Comparison of ENCODE assay signal across 8 cellular contexts in genomic region chr6:33192671-33193602, GRCh38. TPM values are rescaled to one million over a fixed set of nuclear protein-coding genes. Genes with fewer than 3 reads are reported as not detected.
DNase-seq lines count a peak whose midpoint lies in the region; ATAC-seq, FAIRE-seq and TF ChIP-seq lines count a peak whose summit lies in the region.

No MANE protein-coding gene starts in this region.

- peaks cover 24% of the 10 kb centered on the region for H3K36me3 Mint-ChIP-seq in activated CD8-positive, alpha-beta memory T cell treated with anti-CD3 and anti-CD28 coated beads, Interleukin-2, amount 10 ng/mL, durations not matched to agents 7 days and 5 days

- H3K27me3 Mint-ChIP-seq in activated CD8-positive, alpha-beta memory T cell treated with anti-CD3 and anti-CD28 coated beads, Interleukin-2, amount 10 ng/mL, durations not matched to agents 7 days and 5 days = peaks cover 40% of the 10 kb centered on the region

- peak overlapping the region; percentile 27 for H3K4me3 ChIP-seq in bronchial epithelial cell (ENCODE audit: low read depth, low read length)

- CTCF ChIA-PET in activated CD8-positive, alpha-beta memory T cell treated with anti-CD3 and anti-CD28 coated beads, Interleukin-2, amount 10 ng/mL, durations not matched to agents 7 days and 5 days (lab: Charles Lee) = interaction anchor here (1.1 kb wide), 1 partner anchor 69 kb away, joined by 5 read pairs; no protein-coding TSS in a partner anchor

- H3K27ac Mint-ChIP-seq in activated CD8-positive, alpha-beta memory T cell treated with anti-CD3 and anti-CD28 coated beads, Interleukin-2, amount 10 ng/mL, durations not matched to agents 7 days and 5 days = no peak overlapping the region

- H3K9me3 Mint-ChIP-seq in activated CD8-positive, alpha-beta memory T cell treated with anti-CD3 and anti-CD28 coated beads, Interleukin-2, amount 10 ng/mL, durations not matched to agents 7 days and 5 days (ENCODE audit: low read depth) = no peaks in the 10 kb centered on the region

- H3K4me3 Mint-ChIP-seq in activated CD8-positive, alpha-beta memory T cell treated with anti-CD3 and anti-CD28 coated beads, Interleukin-2, amount 10 ng/mL, durations not matched to agents 7 days and 5 days = no peak overlapping the region

- H3K36me3 ChIP-seq in bronchial epithelial cell (ENCODE audit: control insufficient read depth, insufficient read depth, low read length) = peaks cover 16% of the 10 kb centered on the region

- peaks cover 17% of the 10 kb centered on the region for H3K27me3 ChIP-seq in bronchial epithelial cell (ENCODE audit: control insufficient read depth, insufficient read depth, low read length)
- no peaks in the 10 kb centered on the region for H3K27me3 ChIP-seq in layer of hippocampus (ENCODE audit: control insufficient read depth, insufficient read depth, low read length)

- TF ChIP-seq CTCF in bronchial epithelial cell (IDR thresholded peaks at IDR 0.05; ENCODE audit: insufficient read depth, low read length, severe bottlenecking) = no peak

- peak overlapping the region; percentile 96 for H3K27ac ChIP-seq in layer of hippocampus (ENCODE audit: low read depth, low read length)

- ATAC-seq in activated CD8-positive, alpha-beta memory T cell treated with anti-CD3 and anti-CD28 coated beads, Interleukin-2, amount 10 ng/mL, durations not matched to agents 7 days and 5 days = no peak
- ATAC-seq in HG03354 (IDR thresholded peaks at IDR 0.05; ENCODE audit: poor library complexity, severe bottlenecking, unreplicated experiment) = no peak
- ATAC-seq in GM21717 (IDR thresholded peaks at IDR 0.05; ENCODE audit: unreplicated experiment) = no peak

- peak; percentile 47 for DNase-seq in activated CD8-positive, alpha-beta memory T cell treated with anti-CD3 and anti-CD28 coated beads, Interleukin-2, amount 50 U/mL, for 4 hours
- no peak for DNase-seq in activated CD8-positive, alpha-beta memory T cell treated with anti-CD3 and anti-CD28 coated beads, Interleukin-2, amount 10 ng/mL, durations not matched to agents 7 days and 5 days
- no peak for DNase-seq in bronchial epithelial cell (ENCODE audit: low read depth)
- peak; percentile 10 for DNase-seq in stimulated activated naive CD4-positive, alpha-beta T cell treated with Interleukin-2 at 50 U/mL for 16 hours (lab: John Stamatoyannopoulos, UW)
- DNase-seq in NCI-H2171 treated with DMSO at 0.1 percent for 48 hours (lab: John Stamatoyannopoulos, UW) = no peak

- peaks cover 13% of the 10 kb centered on the region for H3K4me1 Mint-ChIP-seq in activated CD8-positive, alpha-beta memory T cell treated with anti-CD3 and anti-CD28 coated beads, Interleukin-2, amount 10 ng/mL, durations not matched to agents 7 days and 5 days

- no peak for FAIRE-seq in bronchial epithelial cell (lab: Jason Lieb, UNC)

RNA-seq across cellular contexts. Expression of gene COL11A2, which starts 0.7 kb away (rescaled TPM):
- total RNA-seq in activated CD8-positive, alpha-beta memory T cell treated with anti-CD3 and anti-CD28 coated beads, Interleukin-2, amount 10 ng/mL, durations not matched to agents 7 days and 5 days = under 1 TPM; 0.77 to 0.79 TPM
- under 0.01 TPM in 2 replicates for total RNA-seq in bronchial epithelial cell

RNA-seq across cellular contexts. Expression of gene RXRB, which starts 7.5 kb away (rescaled TPM):
- total RNA-seq in activated CD8-positive, alpha-beta memory T cell treated with anti-CD3 and anti-CD28 coated beads, Interleukin-2, amount 10 ng/mL, durations not matched to agents 7 days and 5 days = 10 to 100 TPM; 36.0 to 38.9 TPM
- 13.2 and 15.3 TPM in 2 replicates for total RNA-seq in bronchial epithelial cell

RNA-seq across cellular contexts. Expression of gene SLC39A7, which starts 7.7 kb away (rescaled TPM):
- 10 to 100 TPM; 50.1 to 63.9 TPM for total RNA-seq in activated CD8-positive, alpha-beta memory T cell treated with anti-CD3 and anti-CD28 coated beads, Interleukin-2, amount 10 ng/mL, durations not matched to agents 7 days and 5 days
- total RNA-seq in bronchial epithelial cell = 90.4 and 94.0 TPM in 2 replicates

RNA-seq across cellular contexts. Expression of gene HSD17B8, which starts 11.5 kb away (rescaled TPM):
- 10 to 100 TPM; 18.6 to 20.9 TPM for total RNA-seq in activated CD8-positive, alpha-beta memory T cell treated with anti-CD3 and anti-CD28 coated beads, Interleukin-2, amount 10 ng/mL, durations not matched to agents 7 days and 5 days
- 59.8 and 76.4 TPM in 2 replicates for total RNA-seq in bronchial epithelial cell

RNA-seq across cellular contexts. Expression of gene RING1, which starts 15.4 kb away (rescaled TPM):
- 10 to 100 TPM; 32.6 to 37.8 TPM for total RNA-seq in activated CD8-positive, alpha-beta memory T cell treated with anti-CD3 and anti-CD28 coated beads, Interleukin-2, amount 10 ng/mL, durations not matched to agents 7 days and 5 days
- 43.4 and 50.7 TPM in 2 replicates for total RNA-seq in bronchial epithelial cell

Comparison
In these comparisons a context has a peak if more than half of its experiments do, and no peak if none do; other contexts are left out.
1. DNase-seq: peak in activated CD8-positive, alpha-beta memory T cell treated with anti-CD3 and anti-CD28 coated beads, Interleukin-2, amount 50 U/mL, for 4 hours (single experiment) and stimulated activated naive CD4-positive, alpha-beta T cell treated with Interleukin-2 at 50 U/mL for 16 hours (single experiment); none in activated CD8-positive, alpha-beta memory T cell treated with anti-CD3 and anti-CD28 coated beads, Interleukin-2, amount 10 ng/mL, durations not matched to agents 7 days and 5 days (single experiment), bronchial epithelial cell (single experiment) and NCI-H2171 treated with DMSO at 0.1 percent for 48 hours (single experiment).